ENCODE assay signal across 8 cellular contexts in the genomic region with DNA sequence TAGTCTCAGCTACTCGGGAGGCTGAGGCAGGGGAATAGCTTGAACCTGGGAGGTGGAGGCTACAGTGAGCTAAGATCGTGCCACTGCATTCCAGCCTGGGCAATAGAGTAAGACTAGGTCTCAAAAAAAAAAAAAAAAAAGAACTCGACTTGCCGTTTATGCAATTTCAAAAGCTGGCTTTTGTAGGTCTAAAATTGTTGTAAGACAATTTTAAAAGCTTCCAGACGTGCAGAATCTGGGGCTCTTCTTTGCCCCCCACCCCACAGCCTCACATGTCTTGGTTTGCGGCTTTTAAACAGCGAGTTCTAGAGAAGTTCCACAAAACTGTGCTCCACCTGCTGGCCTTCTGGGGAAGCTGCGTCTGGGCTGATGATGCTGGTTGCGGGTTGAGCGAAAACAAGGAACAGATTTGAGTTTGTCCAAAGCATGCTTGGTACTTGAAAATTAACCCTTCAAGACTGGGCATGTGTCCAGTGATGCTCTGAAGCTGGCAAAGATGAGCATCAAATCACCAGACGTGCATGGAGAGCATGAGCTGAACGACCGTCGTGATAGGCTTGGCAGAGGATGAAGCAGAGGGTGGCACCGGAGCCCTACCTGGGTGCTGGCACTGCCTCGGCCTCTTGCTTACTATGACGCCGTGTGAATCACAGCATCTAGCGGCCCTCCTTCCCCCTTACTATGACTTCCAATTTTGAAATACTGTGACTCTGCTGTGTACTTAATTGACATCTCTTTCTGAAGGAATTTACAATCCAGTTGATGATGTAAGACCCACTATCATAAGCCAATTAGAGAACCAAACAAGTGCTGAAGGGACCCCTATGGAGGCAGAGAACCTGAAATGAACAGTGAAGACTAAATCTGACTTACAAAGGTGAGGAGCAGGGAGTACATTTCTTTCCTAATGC.
DNase-seq lines count a peak whose midpoint lies in the region; ATAC-seq and TF ChIP-seq lines count a peak whose summit lies in the region.

No MANE protein-coding gene starts in this region.

- peak; percentile 4 for DNase-seq in GDM1 (lab: John Stamatoyannopoulos, UW)
- DNase-seq in HL-60 (ENCODE audit: low read depth in 1 of 2, low spot score in 1 of 2) = peak in 1 of 2 experiments; percentile 72
- peak; percentile 55 for DNase-seq in SK-N-DZ (ENCODE audit: low spot score)
- peak; percentile 67 for DNase-seq in amniotic epithelial cell (ENCODE audit: low read depth)
- DNase-seq in left cardiac atrium = peak; percentile 57
- DNase-seq in retina = peak; percentile 64

- H3K4me3 ChIP-seq in HL-60 (replicated peaks; ENCODE audit: insufficient read depth, low read length) = no peak overlapping the region

- no peaks in the 10 kb centered on the region for H3K27me3 ChIP-seq in HL-60 (ENCODE audit: insufficient read depth, poor library complexity, severe bottlenecking)

- TF ChIP-seq CTCF in HL-60 (IDR thresholded peaks at IDR 0.05; ENCODE audit: insufficient read depth, low read length) = peak; percentile 87

- ATAC-seq in left cardiac atrium = peak; percentile 54 to 67
- ATAC-seq in HG02678 (IDR thresholded peaks at IDR 0.05; ENCODE audit: unreplicated experiment) = no peak
- ATAC-seq in GM19351 (IDR thresholded peaks at IDR 0.05; ENCODE audit: unreplicated experiment) = no peak

- intact Hi-C loops in left cardiac atrium (cut with DNase I) = loop anchor here (2.0 to 5.0 kb wide), 2 partner anchors 77 to 79 kb away; no protein-coding TSS in a partner anchor

- H3K27ac ChIP-seq in HL-60 (replicated peaks) = no peak overlapping the region

Comparison
In these comparisons a context has a peak if more than half of its experiments do, and no peak if none do; other contexts are left out.
1. ATAC-seq: peak in left cardiac atrium (2 of 2); none in HG02678 (single experiment) and GM19351 (single experiment).